In the genomic region with DNA sequence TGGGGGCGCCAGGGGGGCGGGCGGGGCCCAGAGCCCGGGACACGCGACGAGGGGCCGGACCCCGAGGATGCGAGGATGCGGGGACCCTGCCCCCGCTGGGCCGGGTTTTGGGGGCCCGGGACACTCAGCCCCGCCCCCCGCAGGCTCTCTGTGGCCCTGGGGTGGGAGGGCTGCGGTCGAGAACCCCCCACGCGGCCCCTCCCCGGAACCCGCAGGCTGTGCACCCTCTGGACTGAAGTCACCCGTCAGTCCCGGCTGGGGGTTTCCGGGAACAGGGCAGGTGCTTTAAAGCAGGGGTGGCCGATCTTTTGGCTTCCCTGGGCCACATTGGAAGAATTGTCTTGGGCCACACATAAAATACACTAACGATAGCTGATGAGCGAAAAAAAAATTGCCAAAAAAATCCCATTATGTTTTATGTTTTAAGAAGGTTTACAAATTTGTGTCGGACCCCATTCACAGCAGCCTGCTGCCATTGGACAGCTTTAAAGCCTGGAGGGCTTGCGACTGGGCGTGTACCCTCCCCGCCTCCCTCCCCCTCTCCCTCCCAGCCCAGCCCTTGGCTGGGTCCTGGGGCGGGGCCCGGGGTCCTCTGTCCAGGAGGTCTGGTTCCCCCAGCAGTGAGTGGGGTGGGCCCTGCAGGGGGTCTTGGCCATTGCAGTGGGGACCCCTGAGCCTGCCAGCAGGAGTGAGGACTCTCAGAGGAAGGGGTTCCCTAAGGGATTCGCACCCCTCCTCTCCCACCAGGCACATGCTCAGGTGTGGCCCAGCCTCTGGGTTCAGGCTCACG, we compare ENCODE assay signal across 8 cellular contexts. TPM values are rescaled to one million over a fixed set of nuclear protein-coding genes. Genes with fewer than 3 reads are reported as not detected.
A peak's percentile ranks its signal among the peaks of the same experiment; 100 is the strongest.
DNase-seq lines count a peak whose midpoint lies in the region; ATAC-seq, FAIRE-seq and TF ChIP-seq lines count a peak whose summit lies in the region.

No MANE protein-coding gene starts in this region.

- no peaks in the 10 kb centered on the region for H3K9me3 ChIP-seq in esophagus squamous epithelium
- no peaks in the 10 kb centered on the region for H3K9me3 ChIP-seq in BE2C

- intact Hi-C loops in esophagus squamous epithelium (cut with DNase I): no loop called here

- H3K4me1 ChIP-seq in esophagus squamous epithelium: peaks cover 13 to 36% (median 17%) of the 10 kb centered on the region in 3 donors
- H3K4me1 ChIP-seq in BE2C: no peaks in the 10 kb centered on the region

- peak overlapping the region in 2 of 4 donors; percentile 6 to 55 for H3K27ac ChIP-seq in esophagus squamous epithelium

- H3K36me3 ChIP-seq in esophagus squamous epithelium (no peaks in the 10 kb centered on the region), BE2C (no peaks in the 10 kb centered on the region)

- H3K4me3 Mint-ChIP-seq in stimulated activated effector memory CD8-positive, alpha-beta T cell treated with anti-CD3 and anti-CD28 coated beads, Interleukin-12 subunit alpha, Interleukin-12 subunit beta, amount 100 ng/mL, for 72 hours: peak overlapping the region; percentile 57

- no peak for FAIRE-seq in D721Med (lab: Jason Lieb, UNC)

- H3K36me3 Mint-ChIP-seq in stimulated activated effector memory CD8-positive, alpha-beta T cell treated with anti-CD3 and anti-CD28 coated beads, Interleukin-12 subunit alpha, Interleukin-12 subunit beta, amount 100 ng/mL, for 72 hours: peaks cover 5% of the 10 kb centered on the region

- TF ChIP-seq CTCF in esophagus squamous epithelium (IDR thresholded peaks at IDR 0.05) (no peak), BE2C (IDR thresholded peaks at IDR 0.05; ENCODE audit: low read depth, low read length) (no peak), D721Med (IDR thresholded peaks at IDR 0.05; ENCODE audit: insufficient read depth, missing control alignments) (no peak)

- ATAC-seq in stimulated activated effector memory CD8-positive, alpha-beta T cell treated with anti-CD3 and anti-CD28 coated beads, Interleukin-12 subunit alpha, Interleukin-12 subunit beta, amount 100 ng/mL, for 72 hours: peak; percentile 82

- DNase-seq in NCI-H146 (lab: John Stamatoyannopoulos, UW) (peak; percentile 72), NCI-H146 treated with DMSO at 0.1 percent for 48 hours (lab: John Stamatoyannopoulos, UW; ENCODE audit: unreplicated experiment) (no peak), esophagus squamous epithelium (lab: John Stamatoyannopoulos, UW) (no peak), BE2C (no peak), T1000 (lab: John Stamatoyannopoulos, UW) (no peak), D721Med (ENCODE audit: insufficient read length, low spot score) (no peak)
- DNase-seq in activated CD4-positive, CD25-positive, alpha-beta regulatory T cell treated with anti-CD3 and anti-CD28 coated beads, Interleukin-2, amount 50 U/mL, for 72 hours: peak; percentile 58
- DNase-seq in stimulated activated effector memory CD8-positive, alpha-beta T cell treated with anti-CD3 and anti-CD28 coated beads, Interleukin-12 subunit alpha, Interleukin-12 subunit beta, amount 100 ng/mL, for 72 hours (ENCODE audit: low spot score in 2 of 2): peak; percentile 55 to 77

- peaks cover 0 to 53% (median 5%) of the 10 kb centered on the region in 4 donors for H3K27me3 ChIP-seq in esophagus squamous epithelium
- no peaks in the 10 kb centered on the region for H3K27me3 ChIP-seq in BE2C

- H3K4me3 ChIP-seq in esophagus squamous epithelium: peak overlapping the region; percentile 9 to 60 (median 26)
- H3K4me3 ChIP-seq in BE2C (ENCODE audit: low read depth, low read length): no peak overlapping the region

- 19 to 24% methylated on average over 6 to 7 of the region's 36 CpGs for WGBS in esophagus squamous epithelium, 2 donors

- no peak for TF ChIP-seq POLR2A in esophagus squamous epithelium (IDR thresholded peaks at IDR 0.05)

- no peaks in the 10 kb centered on the region for H3K9me3 Mint-ChIP-seq in stimulated activated effector memory CD8-positive, alpha-beta T cell treated with anti-CD3 and anti-CD28 coated beads, Interleukin-12 subunit alpha, Interleukin-12 subunit beta, amount 100 ng/mL, for 72 hours

- peak overlapping the region; percentile 81 for H3K27ac Mint-ChIP-seq in stimulated activated effector memory CD8-positive, alpha-beta T cell treated with anti-CD3 and anti-CD28 coated beads, Interleukin-12 subunit alpha, Interleukin-12 subunit beta, amount 100 ng/mL, for 72 hours

- peaks cover 22% of the 10 kb centered on the region for H3K4me1 Mint-ChIP-seq in stimulated activated effector memory CD8-positive, alpha-beta T cell treated with anti-CD3 and anti-CD28 coated beads, Interleukin-12 subunit alpha, Interleukin-12 subunit beta, amount 100 ng/mL, for 72 hours

RNA-seq across cellular contexts. Expression of gene C1orf159, which starts 21.6 kb away (rescaled TPM):
- 10 to 100 TPM in 3 of 4 donors, 1 to 10 TPM in 1; 6.9 to 19.6 (median 14.7) TPM for total RNA-seq in esophagus squamous epithelium
- 32.0 TPM for polyA plus RNA-seq in BE2C (2012; ENCODE audit: insufficient read depth, insufficient read length, low read depth)

RNA-seq across cellular contexts. Expression of gene TTLL10, which starts 36.2 kb away (rescaled TPM):
- total RNA-seq in esophagus squamous epithelium: under 1 TPM in 2 of 4 donors, not detected in 2; 0.19 to 0.44 TPM
- polyA plus RNA-seq in BE2C (2012; ENCODE audit: insufficient read depth, insufficient read length, low read depth): not detected

Comparison
In these comparisons a context has a peak if more than half of its experiments do, and no peak if none do; other contexts are left out.
1. DNase-seq: peak in NCI-H146 (single experiment), activated CD4-positive, CD25-positive, alpha-beta regulatory T cell treated with anti-CD3 and anti-CD28 coated beads, Interleukin-2, amount 50 U/mL, for 72 hours (single experiment) and stimulated activated effector memory CD8-positive, alpha-beta T cell treated with anti-CD3 and anti-CD28 coated beads, Interleukin-12 subunit alpha, Interleukin-12 subunit beta, amount 100 ng/mL, for 72 hours (2 of 2); none in NCI-H146 treated with DMSO at 0.1 percent for 48 hours (single experiment), esophagus squamous epithelium (single experiment), BE2C (single experiment), T1000 (single experiment) and D721Med (single experiment).